ENCODE assay signal across 20 cellular contexts in the genomic region with DNA sequence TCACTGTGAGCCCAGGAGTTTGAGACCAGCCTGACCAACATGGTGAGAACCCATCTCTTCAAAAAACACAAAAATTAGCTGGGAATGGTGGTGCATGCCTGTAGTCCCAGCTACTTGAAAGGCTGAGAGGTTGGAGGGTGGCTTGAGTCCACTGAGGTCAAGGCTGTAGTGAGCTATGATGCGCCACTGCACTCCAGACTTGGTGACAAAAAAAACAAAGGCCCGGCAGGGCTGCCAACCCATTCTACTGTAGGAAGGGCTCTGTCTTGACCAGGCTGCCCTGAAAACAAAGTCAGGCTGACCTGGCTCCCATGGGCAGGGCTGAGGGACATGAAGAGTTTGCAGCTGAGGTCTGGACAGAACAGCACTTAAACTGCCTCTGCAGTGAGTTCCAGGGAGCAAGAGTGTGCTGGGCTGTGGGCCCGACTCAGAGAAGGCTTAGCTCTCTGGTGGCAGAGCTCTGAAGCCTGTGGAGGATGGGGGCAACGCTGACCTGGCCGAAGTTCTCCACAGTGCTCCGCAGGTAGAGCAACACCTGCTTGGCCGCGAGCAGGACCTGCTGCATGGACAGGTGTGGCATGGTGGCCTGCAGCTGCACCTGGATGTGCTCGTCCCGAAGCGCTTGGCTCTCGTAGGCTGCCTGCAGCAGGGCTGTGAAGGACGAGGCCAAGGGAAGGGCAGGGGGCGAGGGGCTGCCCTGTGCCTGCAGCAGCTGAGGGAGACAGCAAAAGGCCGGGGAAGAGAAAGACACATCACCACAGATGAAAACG. TPM values are rescaled to one million over a fixed set of nuclear protein-coding genes. Genes with fewer than 3 reads are reported as not detected.
"Had no signal": no experiment of that assay in that cellular context is flagged by ENCODE, and none has a peak within 500 bp of the region (broad histone marks: within the 10 kb centered on the region; RNA-seq: fewer than 3 reads in every experiment).

No MANE protein-coding gene starts in this region.

- H3K4me1 Mint-ChIP-seq: activated CD4-positive, alpha-beta memory T cell treated with anti-CD3 and anti-CD28 coated beads, Interleukin-2, amount 10 ng/mL, durations not matched to agents 7 days and 5 days; stimulated activated naive CD8-positive, alpha-beta T cell treated with anti-CD3 and anti-CD28 coated beads, Interleukin-15, amount 100 ng/mL, for 72 hours had no signal

- H3K4me3 Mint-ChIP-seq: activated CD4-positive, alpha-beta memory T cell treated with anti-CD3 and anti-CD28 coated beads, Interleukin-2, amount 10 ng/mL, durations not matched to agents 7 days and 5 days; stimulated activated naive CD8-positive, alpha-beta T cell treated with anti-CD3 and anti-CD28 coated beads, Interleukin-15, amount 100 ng/mL, for 72 hours had no signal

- H3K27me3 ChIP-seq: ascending aorta, gastroesophageal sphincter, heart right ventricle, right atrium auricular region, upper lobe of right lung had no signal

- H3K4me1 ChIP-seq: ascending aorta, gastroesophageal sphincter, right atrium auricular region, upper lobe of right lung had no signal

- H3K4me3 ChIP-seq: ascending aorta, gastroesophageal sphincter, heart right ventricle, right atrium auricular region, SK-N-MC, upper lobe of right lung had no signal

- ATAC-seq: gastroesophageal sphincter, left ventricle myocardium superior, upper lobe of right lung had no signal

- H3K9me3 ChIP-seq: ascending aorta, gastroesophageal sphincter, heart right ventricle, right atrium auricular region, upper lobe of right lung had no signal

- H3K27ac ChIP-seq: ascending aorta, gastroesophageal sphincter, heart right ventricle, right atrium auricular region, SK-N-MC, upper lobe of right lung had no signal

- H3K27me3 Mint-ChIP-seq: activated CD4-positive, alpha-beta memory T cell treated with anti-CD3 and anti-CD28 coated beads, Interleukin-2, amount 10 ng/mL, durations not matched to agents 7 days and 5 days; stimulated activated naive CD8-positive, alpha-beta T cell treated with anti-CD3 and anti-CD28 coated beads, Interleukin-15, amount 100 ng/mL, for 72 hours had no signal

- DNase-seq: activated CD4-positive, alpha-beta memory T cell treated with anti-CD3 and anti-CD28 coated beads, Interleukin-2, amount 10 ng/mL, durations not matched to agents 7 days and 5 days; activated naive CD4-positive, alpha-beta T cell treated with Interleukin-2 at 50 U/mL for 16 hours; cerebellar nuclear complex; cortex of kidney; heart right ventricle; kidney glomerular epithelial cell; left ventricle myocardium superior; stimulated activated CD4-positive, alpha-beta T cell treated with anti-CD3 and anti-CD28 coated beads, Interleukin-12 subunit alpha, Interleukin-12 subunit beta, amount 100 ng/mL, for 4 hours; stimulated activated CD4-positive, alpha-beta T cell treated with anti-CD3 and anti-CD28 coated beads, Interleukin-1b, Interleukin-23, amount 100 ng/mL, for 48 hours; stimulated activated naive CD8-positive, alpha-beta T cell treated with anti-CD3 and anti-CD28 coated beads, Interleukin-15, amount 100 ng/mL, for 72 hours; upper lobe of right lung had no signal

- H3K27ac Mint-ChIP-seq: activated CD4-positive, alpha-beta memory T cell treated with anti-CD3 and anti-CD28 coated beads, Interleukin-2, amount 10 ng/mL, durations not matched to agents 7 days and 5 days had no signal

- H3K9me3 Mint-ChIP-seq: activated CD4-positive, alpha-beta memory T cell treated with anti-CD3 and anti-CD28 coated beads, Interleukin-2, amount 10 ng/mL, durations not matched to agents 7 days and 5 days; stimulated activated naive CD8-positive, alpha-beta T cell treated with anti-CD3 and anti-CD28 coated beads, Interleukin-15, amount 100 ng/mL, for 72 hours had no signal

RNA-seq across cellular contexts. Expression of gene MRAP, which starts 51.7 kb away (rescaled TPM):
- total RNA-seq: activated CD4-positive, alpha-beta memory T cell treated with anti-CD3 and anti-CD28 coated beads, Interleukin-2, amount 10 ng/mL, durations not matched to agents 7 days and 5 days; ascending aorta; esophagus mucosa; gastroesophageal sphincter; mononuclear cell; T-helper 2 cell treated with Interferon-gamma antibody and Interleukin-4, amounts not matched to agents 100 ng/mL and 5 ng/mL, for 36 hours; temporal lobe had no signal
- polyA plus RNA-seq: neural cell had no signal
